In genomic region chr10:23419657-23420319, GRCh38 we compare ENCODE assay signal across 24 cellular contexts. TPM values are rescaled to one million over a fixed set of nuclear protein-coding genes. Genes with fewer than 3 reads are reported as not detected.
DNase-seq lines count a peak whose midpoint lies in the region; ATAC-seq and TF ChIP-seq lines count a peak whose summit lies in the region.
"Had no signal": no experiment of that assay in that cellular context is flagged by ENCODE, and none has a peak within 500 bp of the region (broad histone marks: within the 10 kb centered on the region; RNA-seq: fewer than 3 reads in every experiment).

No MANE protein-coding gene starts in this region.

- BruUV-seq in PC-9 (replicated peaks; lab: Mats Ljungman, UMichigan), result no TSS peak

- DNase-seq in NCI-H748 (lab: John Stamatoyannopoulos, UW; ENCODE audit: unreplicated experiment), result peak; percentile 39
- DNase-seq in NCI-H748 treated with DMSO at 0.1 percent for 48 hours (lab: John Stamatoyannopoulos, UW), result no peak
- DNase-seq in PC-9, result no peak
- peak; percentile 76 for DNase-seq in epithelial cell of esophagus (ENCODE audit: low read depth)
- DNase-seq in H9, result no peak
- DNase-seq: AML-193; C1 segment of cervical spinal cord; CD8-positive, alpha-beta T cell; DMS153; GDM1; HFFc6; Kasumi-1; MM.1S; NCI-H1048; NCI-H2081 treated with DMSO at 0.1 percent for 48 hours; NCI-H446; NCI-H526; NK-92 treated with Interleukin-12 subunit alpha and Interleukin-12 subunit beta, amount 100 ng/mL, for 24 hours; Peyer's patch had no signal

- no peaks in the 10 kb centered on the region for H3K9me2 ChIP-seq in PC-9 (ENCODE audit: insufficient read depth)

- H3K27ac Mint-ChIP-seq in H9, result no peak overlapping the region; a peak in 1 of 7 replicates
- H3K27ac Mint-ChIP-seq: CD8-positive, alpha-beta T cell; HFFc6 had no signal

- no peaks in the 10 kb centered on the region for H3K9me3 Mint-ChIP-seq in H9
- H3K9me3 Mint-ChIP-seq: CD8-positive, alpha-beta T cell; HFFc6 had no signal

- ATAC-seq in GM18520 (IDR thresholded peaks at IDR 0.05; ENCODE audit: unreplicated experiment), result no peak
- no peak for ATAC-seq in GM18519 (IDR thresholded peaks at IDR 0.05; ENCODE audit: low FRiP score, unreplicated experiment)
- ATAC-seq: CD8-positive, alpha-beta T cell; Right ventricle myocardium inferior had no signal

- H3F3A ChIP-seq in PC-9 (ENCODE audit: insufficient read depth, low read depth), result peaks cover 23% of the 10 kb centered on the region

- no peak overlapping the region for H3K4me3 Mint-ChIP-seq in H9
- H3K4me3 Mint-ChIP-seq: CD8-positive, alpha-beta T cell; HFFc6 had no signal

- H3K56ac ChIP-seq in H9 (ENCODE audit: insufficient read length, low read depth, low read length), result no peak overlapping the region

- H2BK15ac ChIP-seq in H9 (ENCODE audit: low read depth, low read length), result no peak overlapping the region

- H3K9ac ChIP-seq in parathyroid adenoma, result no peak overlapping the region
- no peak overlapping the region for H3K9ac ChIP-seq in H9 (ENCODE audit: extremely low read depth, insufficient read length, low read length)

- no peak overlapping the region for H4K8ac ChIP-seq in H9 (replicated peaks; ENCODE audit: insufficient read length, low read depth, low read length)

- no peak overlapping the region for H3K18ac ChIP-seq in H9 (ENCODE audit: insufficient read length, low read depth, low read length)

- no peak overlapping the region for H2AK5ac ChIP-seq in H9 (ENCODE audit: insufficient read length, low read length)

- H2BK12ac ChIP-seq in H9 (ENCODE audit: insufficient read length, low read depth, low read length), result no peak overlapping the region

- H3K27ac ChIP-seq in PC-9 (peak overlapping the region; percentile 40), parathyroid adenoma (no peak overlapping the region), H9 (ENCODE audit: insufficient read length, low read depth, low read length) (no peak overlapping the region)
- H3K27ac ChIP-seq: Peyer's patch, SJSA1 had no signal

- no peaks in the 10 kb centered on the region for H4K20me1 ChIP-seq in PC-9 (ENCODE audit: insufficient read depth)
- no peaks in the 10 kb centered on the region for H4K20me1 ChIP-seq in H9 (ENCODE audit: control insufficient read depth, insufficient read depth, insufficient read length)

- TF ChIP-seq CTCF in PC-9 (conservative IDR thresholded peaks at IDR 0.05) (no peak), epithelial cell of esophagus (IDR thresholded peaks at IDR 0.05; ENCODE audit: insufficient read depth, low read depth, low read length, missing control alignments) (no peak), parathyroid adenoma (IDR thresholded peaks at IDR 0.05) (no peak), H9 (conservative IDR thresholded peaks at IDR 0.05) (no peak)

- no peak overlapping the region for H4K5ac ChIP-seq in H9 (ENCODE audit: insufficient read length, low read depth, low read length)

- no peak overlapping the region for H4K91ac ChIP-seq in H9 (ENCODE audit: insufficient read length, low read depth, low read length)

- POLR2A ChIA-PET in PC-9 (lab: Charles Lee; ENCODE audit: unreplicated experiment), result no interaction called here

- H2BK5ac ChIP-seq in H9 (ENCODE audit: insufficient read length, low read length), result no peak overlapping the region

- no peak overlapping the region for H2BK20ac ChIP-seq in H9 (ENCODE audit: low read depth, low read length, poor library complexity, severe bottlenecking)

- no peaks in the 10 kb centered on the region for H3K27me3 ChIP-seq in PC-9 (ENCODE audit: insufficient read depth, low read depth)
- H3K27me3 ChIP-seq in parathyroid adenoma (ENCODE audit: control insufficient read depth, insufficient read depth, low read length), result no peaks in the 10 kb centered on the region
- no peaks in the 10 kb centered on the region for H3K27me3 ChIP-seq in H9 (ENCODE audit: insufficient read depth, low read length)
- H3K27me3 ChIP-seq: Peyer's patch, SJSA1 had no signal

- no peaks in the 10 kb centered on the region; the same call in 1 of the 2 replicates for H3K27me3 Mint-ChIP-seq in H9 (ENCODE audit: low read depth)

- H3K79me2 ChIP-seq in PC-9 (ENCODE audit: low read depth) (no peaks in the 10 kb centered on the region), parathyroid adenoma (no peaks in the 10 kb centered on the region), H9 (ENCODE audit: insufficient read depth, low read length) (no peaks in the 10 kb centered on the region)

- H3K36me3 ChIP-seq in PC-9 (ENCODE audit: low read depth) (no peaks in the 10 kb centered on the region), parathyroid adenoma (ENCODE audit: control insufficient read depth, insufficient read depth, low read length) (no peaks in the 10 kb centered on the region)
- H3K36me3 ChIP-seq: Peyer's patch, SJSA1 had no signal

- H3K9me3 ChIP-seq in PC-9 (ENCODE audit: insufficient read depth, low read depth) (no peaks in the 10 kb centered on the region), parathyroid adenoma (ENCODE audit: control insufficient read depth, low read length) (no peaks in the 10 kb centered on the region), H9 (ENCODE audit: control insufficient read depth, low read depth, low read length) (no peaks in the 10 kb centered on the region)
- H3K9me3 ChIP-seq: Peyer's patch, SJSA1 had no signal

- CTCF ChIA-PET in PC-9 (lab: Charles Lee), result interaction anchor here (0.6 to 0.7 kb wide), 3 partner anchors 869 to 1135 kb away, joined by 4 to 9 read pairs (median 7); no protein-coding TSS in a partner anchor

- H3K23me2 ChIP-seq in H9 (ENCODE audit: insufficient read length, low read depth, low read length, poor library complexity, severe bottlenecking), result no peaks in the 10 kb centered on the region

- H3K23ac ChIP-seq in H9 (ENCODE audit: insufficient read length, low read depth, low read length), result no peak overlapping the region

- H3K4me2 ChIP-seq in PC-9, result no peak overlapping the region
- H3K4me2 ChIP-seq in parathyroid adenoma (ENCODE audit: low read length), result no peak overlapping the region
- no peak overlapping the region for H3K4me2 ChIP-seq in H9 (ENCODE audit: insufficient read depth, insufficient read length, low read length)

- peaks cover 26 to 27% of the 10 kb centered on the region in 2 experiments for H3K4me1 Mint-ChIP-seq in H9

- intact Hi-C loops in PC-9 (cut with micrococcal nuclease; ENCODE audit: unreplicated experiment), result no loop called here

- WGBS in H9 (ENCODE audit: extremely low coverage, insufficient read length, low lambda C conversion rate), result no CpG with 5 or more reads among the region's 7 CpGs

- no peak overlapping the region for H3T11ph ChIP-seq in H9 (ENCODE audit: low read length)

- H3K4me3 ChIP-seq in PC-9 (no peak overlapping the region), epithelial cell of esophagus (ENCODE audit: low read length) (no peak overlapping the region), parathyroid adenoma (ENCODE audit: low read depth, low read length) (no peak overlapping the region)
- H3K4me3 ChIP-seq: Peyer's patch, SJSA1 had no signal

- H3K4me1 ChIP-seq in PC-9 (replicated peaks; ENCODE audit: insufficient read depth) (peaks cover 65% of the 10 kb centered on the region), parathyroid adenoma (peaks cover 19% of the 10 kb centered on the region), H9 (ENCODE audit: insufficient read depth, low read length) (peaks cover 6% of the 10 kb centered on the region; the same call in 1 of the 2 replicates)
- H3K4me1 ChIP-seq: Peyer's patch, SJSA1 had no signal

- H3K4ac ChIP-seq in H9 (ENCODE audit: low read depth, low read length), result no peak overlapping the region

- H3K14ac ChIP-seq in H9 (ENCODE audit: insufficient read depth, low read length), result no peak overlapping the region

- no peaks in the 10 kb centered on the region for H3K79me1 ChIP-seq in H9 (ENCODE audit: insufficient read depth, low read depth, low read length, poor library complexity, severe bottlenecking)

- no peak overlapping the region for H2BK120ac ChIP-seq in H9 (ENCODE audit: low read depth, low read length, poor library complexity, severe bottlenecking)

- H2AFZ ChIP-seq in PC-9, result no peak overlapping the region
- peak overlapping the region; percentile 65 for H2AFZ ChIP-seq in parathyroid adenoma
- no peak overlapping the region for H2AFZ ChIP-seq in H9 (ENCODE audit: low read length)

- H3K36me3 Mint-ChIP-seq in H9 (ENCODE audit: insufficient read depth in 1 of 3, low read depth in 3 of 3), result no peaks in the 10 kb centered on the region; a peak in 1 of 7 replicates
- H3K36me3 Mint-ChIP-seq: CD8-positive, alpha-beta T cell had no signal

RNA-seq across cellular contexts. Expression of gene OTUD1, which starts 19.1 kb away (rescaled TPM):
- total RNA-seq in PC-9 (2021), result 16.9 and 21.4 TPM in 2 replicates
- 3.8 TPM in 2 replicates for total RNA-seq in H9 (2021)

Comparison
In these comparisons a context has a peak if more than half of its experiments do, and no peak if none do; other contexts are left out.
1. DNase-seq: peak in NCI-H748 (single experiment) and epithelial cell of esophagus (single experiment); none in NCI-H748 treated with DMSO at 0.1 percent for 48 hours (single experiment), PC-9 (0 of 2) and H9 (single experiment).